1 cellular context compared by ENCODE assay signal in genomic region chr13:107351305-107351704, GRCh38.
TF ChIP-seq lines count a peak whose summit lies in the region.

No MANE protein-coding gene starts in this region.

TF ChIP-seq in H1, 55 proteins besides CTCF, POLR2A, EP300 and RAD21:
- TF ChIP-seq RFX5 (IDR thresholded peaks at IDR 0.05; ENCODE audit: borderline replicate concordance, low read depth, low read length) = peak; percentile 88
- TF ChIP-seq SIX5 (IDR thresholded peaks at IDR 0.05; ENCODE audit: low read depth, low read length) = no peak
